ENCODE assay signal across 18 cellular contexts in genomic region chr9:36138496-36138895, GRCh38. TPM values are rescaled to one million over a fixed set of nuclear protein-coding genes. Genes with fewer than 3 reads are reported as not detected.
DNase-seq lines count a peak whose midpoint lies in the region; ATAC-seq and TF ChIP-seq lines count a peak whose summit lies in the region.
"Had no signal": no experiment of that assay in that cellular context is flagged by ENCODE, and none has a peak within 500 bp of the region (broad histone marks: within the 10 kb centered on the region; RNA-seq: fewer than 3 reads in every experiment).

No MANE protein-coding gene starts in this region.

- no peaks in the 10 kb centered on the region for H3K36me3 ChIP-seq in left ventricle myocardium inferior
- H3K36me3 ChIP-seq: pancreas, upper lobe of right lung had no signal

- no peak for DNase-seq in activated CD4-positive, alpha-beta memory T cell treated with anti-CD3 and anti-CD28 coated beads, Interleukin-2, amount 10 ng/mL, durations not matched to agents 7 days and 5 days
- DNase-seq in activated CD4-positive, alpha-beta memory T cell treated with anti-CD3 and anti-CD28 coated beads for 36 hours = no peak
- no peak for DNase-seq in activated naive CD8-positive, alpha-beta T cell treated with anti-CD3 and anti-CD28 coated beads, Interleukin-2, amount 10 ng/mL, durations not matched to agents 7 days and 5 days
- peak; percentile 67 for DNase-seq in mesenteric fat pad (ENCODE audit: low spot score)
- no peak for DNase-seq in left ventricle myocardium inferior
- DNase-seq in NCI-H128 (lab: John Stamatoyannopoulos, UW; ENCODE audit: unreplicated experiment) = no peak
- DNase-seq: HFFc6; MM.1S; NCI-H187 treated with DMSO at 0.1 percent for 48 hours; NCI-H510A treated with DMSO at 0.1 percent for 48 hours; OCI-M1; small intestine; stimulated activated naive CD4-positive, alpha-beta T cell treated with Interleukin-2 at 50 U/mL for 16 hours; upper lobe of right lung had no signal

- CTCF ChIA-PET in activated CD4-positive, alpha-beta memory T cell treated with anti-CD3 and anti-CD28 coated beads, Interleukin-2, amount 10 ng/mL, durations not matched to agents 7 days and 5 days (lab: Charles Lee) = no interaction called here
- CTCF ChIA-PET in activated CD4-positive, alpha-beta memory T cell treated with anti-CD3 and anti-CD28 coated beads for 36 hours (lab: Charles Lee) = interaction anchor here (1.7 to 4.8 kb wide), 2 partner anchors 9 to 28 kb away, joined by 5 to 34 read pairs; no protein-coding TSS in a partner anchor

- no peak for TF ChIP-seq CTCF in left ventricle myocardium inferior (IDR thresholded peaks at IDR 0.05; ENCODE audit: borderline replicate concordance)

- peaks cover 11% of the 10 kb centered on the region for H3K27me3 Mint-ChIP-seq in activated CD4-positive, alpha-beta memory T cell treated with anti-CD3 and anti-CD28 coated beads, Interleukin-2, amount 10 ng/mL, durations not matched to agents 7 days and 5 days
- no peaks in the 10 kb centered on the region for H3K27me3 Mint-ChIP-seq in activated CD4-positive, alpha-beta memory T cell treated with anti-CD3 and anti-CD28 coated beads for 36 hours
- H3K27me3 Mint-ChIP-seq in activated naive CD8-positive, alpha-beta T cell treated with anti-CD3 and anti-CD28 coated beads, Interleukin-2, amount 10 ng/mL, durations not matched to agents 7 days and 5 days = peaks cover 22% of the 10 kb centered on the region
- H3K27me3 Mint-ChIP-seq in stimulated activated memory B cell treated with anti-CD40 and anti-IgM and Interleukin-4, amounts not matched to agents 10 μg/mL and 1 μg/mL and 100 μg/mL, for 72 hours = no peaks in the 10 kb centered on the region

- H3K27ac ChIP-seq in left ventricle myocardium inferior (replicated peaks) = no peak overlapping the region
- H3K27ac ChIP-seq: pancreas had no signal

- intact Hi-C loops in activated CD4-positive, alpha-beta memory T cell treated with anti-CD3 and anti-CD28 coated beads for 36 hours (cut with micrococcal nuclease) = loop anchor here (5.0 kb wide), 1 partner anchor 101 kb away; the partner anchor contains the start of gene RECK
- intact Hi-C loops in left ventricle myocardium inferior (cut with micrococcal nuclease) = no loop called here

- no peak overlapping the region for H3K4me3 ChIP-seq in left ventricle myocardium inferior
- H3K4me3 ChIP-seq: pancreas had no signal

- peak overlapping the region; percentile 93 for H3K4me3 Mint-ChIP-seq in activated CD4-positive, alpha-beta memory T cell treated with anti-CD3 and anti-CD28 coated beads, Interleukin-2, amount 10 ng/mL, durations not matched to agents 7 days and 5 days
- no peak overlapping the region for H3K4me3 Mint-ChIP-seq in activated CD4-positive, alpha-beta memory T cell treated with anti-CD3 and anti-CD28 coated beads for 36 hours
- H3K4me3 Mint-ChIP-seq in activated naive CD8-positive, alpha-beta T cell treated with anti-CD3 and anti-CD28 coated beads, Interleukin-2, amount 10 ng/mL, durations not matched to agents 7 days and 5 days = peak overlapping the region; percentile 96
- H3K4me3 Mint-ChIP-seq in stimulated activated memory B cell treated with anti-CD40 and anti-IgM and Interleukin-4, amounts not matched to agents 10 μg/mL and 1 μg/mL and 100 μg/mL, for 72 hours = no peak overlapping the region

- peaks cover 20% of the 10 kb centered on the region for H3K27me3 ChIP-seq in left ventricle myocardium inferior (ENCODE audit: low read depth)
- H3K27me3 ChIP-seq: pancreas, upper lobe of right lung had no signal

- H3K4me1 Mint-ChIP-seq in activated CD4-positive, alpha-beta memory T cell treated with anti-CD3 and anti-CD28 coated beads, Interleukin-2, amount 10 ng/mL, durations not matched to agents 7 days and 5 days = peaks cover 72% of the 10 kb centered on the region
- peaks cover 66% of the 10 kb centered on the region for H3K4me1 Mint-ChIP-seq in activated CD4-positive, alpha-beta memory T cell treated with anti-CD3 and anti-CD28 coated beads for 36 hours (ENCODE audit: low read depth)
- H3K4me1 Mint-ChIP-seq in activated naive CD8-positive, alpha-beta T cell treated with anti-CD3 and anti-CD28 coated beads, Interleukin-2, amount 10 ng/mL, durations not matched to agents 7 days and 5 days = peaks cover 68% of the 10 kb centered on the region
- peaks cover 75% of the 10 kb centered on the region for H3K4me1 Mint-ChIP-seq in stimulated activated memory B cell treated with anti-CD40 and anti-IgM and Interleukin-4, amounts not matched to agents 10 μg/mL and 1 μg/mL and 100 μg/mL, for 72 hours

- H3K9me3 ChIP-seq in left ventricle myocardium inferior (replicated peaks) = no peaks in the 10 kb centered on the region
- H3K9me3 ChIP-seq: pancreas, upper lobe of right lung had no signal

- H3K4me1 ChIP-seq in left ventricle myocardium inferior = peaks cover 53% of the 10 kb centered on the region

- POLR2A ChIA-PET in activated CD4-positive, alpha-beta memory T cell treated with anti-CD3 and anti-CD28 coated beads, Interleukin-2, amount 10 ng/mL, durations not matched to agents 7 days and 5 days (lab: Charles Lee) = interaction anchor here (3.0 to 3.2 kb wide), 2 partner anchors 12 to 28 kb away, joined by 22 to 46 read pairs; no protein-coding TSS in a partner anchor
- POLR2A ChIA-PET in activated CD4-positive, alpha-beta memory T cell treated with anti-CD3 and anti-CD28 coated beads for 36 hours (lab: Charles Lee) = interaction anchor here (2.2 kb wide), 1 partner anchor 53 kb away, joined by 7 read pairs; the partner anchor contains the start of gene CLTA
- POLR2A ChIA-PET in activated naive CD8-positive, alpha-beta T cell treated with anti-CD3 and anti-CD28 coated beads, Interleukin-2, amount 10 ng/mL, durations not matched to agents 7 days and 5 days (lab: Charles Lee) = interaction anchor here (0.9 kb wide), 1 partner anchor 12 kb away, joined by 3 read pairs; no protein-coding TSS in a partner anchor

- no peak overlapping the region for H3K27ac Mint-ChIP-seq in activated CD4-positive, alpha-beta memory T cell treated with anti-CD3 and anti-CD28 coated beads, Interleukin-2, amount 10 ng/mL, durations not matched to agents 7 days and 5 days
- H3K27ac Mint-ChIP-seq in activated CD4-positive, alpha-beta memory T cell treated with anti-CD3 and anti-CD28 coated beads for 36 hours = no peak overlapping the region
- H3K27ac Mint-ChIP-seq in activated naive CD8-positive, alpha-beta T cell treated with anti-CD3 and anti-CD28 coated beads, Interleukin-2, amount 10 ng/mL, durations not matched to agents 7 days and 5 days = peak overlapping the region; percentile 53
- H3K27ac Mint-ChIP-seq in stimulated activated memory B cell treated with anti-CD40 and anti-IgM and Interleukin-4, amounts not matched to agents 10 μg/mL and 1 μg/mL and 100 μg/mL, for 72 hours = peak overlapping the region; percentile 63
- H3K27ac Mint-ChIP-seq: HFFc6 had no signal

- ATAC-seq in activated naive CD8-positive, alpha-beta T cell treated with anti-CD3 and anti-CD28 coated beads, Interleukin-2, amount 10 ng/mL, durations not matched to agents 7 days and 5 days (ENCODE audit: low read depth) = no peak
- no peak for ATAC-seq in stimulated activated memory B cell treated with anti-CD40 and anti-IgM and Interleukin-4, amounts not matched to agents 10 μg/mL and 1 μg/mL and 100 μg/mL, for 72 hours
- no peak for ATAC-seq in GM19023 (IDR thresholded peaks at IDR 0.05; ENCODE audit: unreplicated experiment)
- ATAC-seq: esophagus mucosa had no signal

- H3K36me3 Mint-ChIP-seq in activated CD4-positive, alpha-beta memory T cell treated with anti-CD3 and anti-CD28 coated beads, Interleukin-2, amount 10 ng/mL, durations not matched to agents 7 days and 5 days (ENCODE audit: low read depth) = peaks cover 39% of the 10 kb centered on the region
- no peaks in the 10 kb centered on the region for H3K36me3 Mint-ChIP-seq in activated CD4-positive, alpha-beta memory T cell treated with anti-CD3 and anti-CD28 coated beads for 36 hours
- peaks cover 14% of the 10 kb centered on the region for H3K36me3 Mint-ChIP-seq in activated naive CD8-positive, alpha-beta T cell treated with anti-CD3 and anti-CD28 coated beads, Interleukin-2, amount 10 ng/mL, durations not matched to agents 7 days and 5 days
- no peaks in the 10 kb centered on the region for H3K36me3 Mint-ChIP-seq in stimulated activated memory B cell treated with anti-CD40 and anti-IgM and Interleukin-4, amounts not matched to agents 10 μg/mL and 1 μg/mL and 100 μg/mL, for 72 hours

- no peaks in the 10 kb centered on the region for H3K9me3 Mint-ChIP-seq in activated CD4-positive, alpha-beta memory T cell treated with anti-CD3 and anti-CD28 coated beads, Interleukin-2, amount 10 ng/mL, durations not matched to agents 7 days and 5 days
- H3K9me3 Mint-ChIP-seq in activated CD4-positive, alpha-beta memory T cell treated with anti-CD3 and anti-CD28 coated beads for 36 hours = no peaks in the 10 kb centered on the region
- no peaks in the 10 kb centered on the region for H3K9me3 Mint-ChIP-seq in activated naive CD8-positive, alpha-beta T cell treated with anti-CD3 and anti-CD28 coated beads, Interleukin-2, amount 10 ng/mL, durations not matched to agents 7 days and 5 days
- no peaks in the 10 kb centered on the region for H3K9me3 Mint-ChIP-seq in stimulated activated memory B cell treated with anti-CD40 and anti-IgM and Interleukin-4, amounts not matched to agents 10 μg/mL and 1 μg/mL and 100 μg/mL, for 72 hours
- H3K9me3 Mint-ChIP-seq: HFFc6 had no signal

RNA-seq across cellular contexts. Expression of gene GLIPR2, which starts 2.0 kb away (rescaled TPM):
- 10 to 100 TPM; 45.3 to 48.0 TPM for total RNA-seq in activated CD4-positive, alpha-beta memory T cell treated with anti-CD3 and anti-CD28 coated beads, Interleukin-2, amount 10 ng/mL, durations not matched to agents 7 days and 5 days
- 10 to 100 TPM; 24.7 to 25.8 TPM for total RNA-seq in activated CD4-positive, alpha-beta memory T cell treated with anti-CD3 and anti-CD28 coated beads for 36 hours
- 10 to 100 TPM; 56.5 to 58.1 TPM for total RNA-seq in activated naive CD8-positive, alpha-beta T cell treated with anti-CD3 and anti-CD28 coated beads, Interleukin-2, amount 10 ng/mL, durations not matched to agents 7 days and 5 days
- total RNA-seq in mesenteric fat pad = 81.7 TPM
- total RNA-seq in left ventricle myocardium inferior = 8.7 TPM

RNA-seq across cellular contexts. Expression of gene CCIN, which starts 30.7 kb away (rescaled TPM):
- total RNA-seq in activated CD4-positive, alpha-beta memory T cell treated with anti-CD3 and anti-CD28 coated beads, Interleukin-2, amount 10 ng/mL, durations not matched to agents 7 days and 5 days = under 1 TPM in 1 of 2 experiments, not detected in 1; 0.13 TPM
- total RNA-seq in activated CD4-positive, alpha-beta memory T cell treated with anti-CD3 and anti-CD28 coated beads for 36 hours = not detected
- under 1 TPM; 0.14 to 0.26 TPM for total RNA-seq in activated naive CD8-positive, alpha-beta T cell treated with anti-CD3 and anti-CD28 coated beads, Interleukin-2, amount 10 ng/mL, durations not matched to agents 7 days and 5 days
- total RNA-seq in mesenteric fat pad = 0.87 TPM
- not detected for total RNA-seq in left ventricle myocardium inferior
- total RNA-seq: esophagus mucosa, upper lobe of right lung had no signal

RNA-seq across cellular contexts. Expression of gene CLTA, which starts 52.2 kb away (rescaled TPM):
- total RNA-seq in activated CD4-positive, alpha-beta memory T cell treated with anti-CD3 and anti-CD28 coated beads, Interleukin-2, amount 10 ng/mL, durations not matched to agents 7 days and 5 days = 100 to 1,000 TPM; 150 to 151 TPM
- total RNA-seq in activated CD4-positive, alpha-beta memory T cell treated with anti-CD3 and anti-CD28 coated beads for 36 hours = 100 to 1,000 TPM; 139 to 144 TPM
- total RNA-seq in activated naive CD8-positive, alpha-beta T cell treated with anti-CD3 and anti-CD28 coated beads, Interleukin-2, amount 10 ng/mL, durations not matched to agents 7 days and 5 days = 100 to 1,000 TPM; 119 to 123 TPM
- 190 TPM for total RNA-seq in mesenteric fat pad
- total RNA-seq in left ventricle myocardium inferior = 60.4 TPM

Comparison
In these comparisons a context has a peak if more than half of its experiments do, and no peak if none do; other contexts are left out.
1. H3K4me3 Mint-ChIP-seq: peak in activated CD4-positive, alpha-beta memory T cell treated with anti-CD3 and anti-CD28 coated beads, Interleukin-2, amount 10 ng/mL, durations not matched to agents 7 days and 5 days (single experiment) and activated naive CD8-positive, alpha-beta T cell treated with anti-CD3 and anti-CD28 coated beads, Interleukin-2, amount 10 ng/mL, durations not matched to agents 7 days and 5 days (single experiment); none in activated CD4-positive, alpha-beta memory T cell treated with anti-CD3 and anti-CD28 coated beads for 36 hours (single experiment) and stimulated activated memory B cell treated with anti-CD40 and anti-IgM and Interleukin-4, amounts not matched to agents 10 μg/mL and 1 μg/mL and 100 μg/mL, for 72 hours (single experiment).
2. H3K27ac Mint-ChIP-seq: peak in activated naive CD8-positive, alpha-beta T cell treated with anti-CD3 and anti-CD28 coated beads, Interleukin-2, amount 10 ng/mL, durations not matched to agents 7 days and 5 days (single experiment) and stimulated activated memory B cell treated with anti-CD40 and anti-IgM and Interleukin-4, amounts not matched to agents 10 μg/mL and 1 μg/mL and 100 μg/mL, for 72 hours (single experiment); none in activated CD4-positive, alpha-beta memory T cell treated with anti-CD3 and anti-CD28 coated beads, Interleukin-2, amount 10 ng/mL, durations not matched to agents 7 days and 5 days (single experiment) and activated CD4-positive, alpha-beta memory T cell treated with anti-CD3 and anti-CD28 coated beads for 36 hours (single experiment).